1 cellular context compared by ENCODE assay signal in genomic region chr12:57130941-57131340, GRCh38.
TF ChIP-seq lines count a peak whose summit lies in the region.

No MANE protein-coding gene starts in this region.

TF ChIP-seq in GM12878, 131 proteins besides CTCF, POLR2A, EP300 and RAD21:
- no peak for TF ChIP-seq ZNF274 (IDR thresholded peaks at IDR 0.05; ENCODE audit: insufficient read depth, insufficient read length)
- TF ChIP-seq SREBF2 (IDR thresholded peaks at IDR 0.05; ENCODE audit: low read length) = no peak
- TF ChIP-seq DPF2 (IDR thresholded peaks at IDR 0.05) = no peak
- TF ChIP-seq ZBTB11 (CRISPR knock-in tag; IDR thresholded peaks at IDR 0.05) = no peak
- TF ChIP-seq RBBP5 (conservative IDR thresholded peaks at IDR 0.05) = no peak
- no peak for TF ChIP-seq STAT1 (conservative IDR thresholded peaks at IDR 0.05)
- no peak for TF ChIP-seq RFX5 (IDR thresholded peaks at IDR 0.05; ENCODE audit: low read depth, low read length)
- no peak for TF ChIP-seq SP1 (IDR thresholded peaks at IDR 0.05; ENCODE audit: low read depth, low read length)
- TF ChIP-seq ZNF207 (IDR thresholded peaks at IDR 0.05; ENCODE audit: borderline replicate concordance) = no peak
- TF ChIP-seq TARDBP (IDR thresholded peaks at IDR 0.05; ENCODE audit: borderline replicate concordance) = no peak
- TF ChIP-seq YY1 (IDR thresholded peaks at IDR 0.05; ENCODE audit: low read depth, low read length) = no peak
